In the genomic region with DNA sequence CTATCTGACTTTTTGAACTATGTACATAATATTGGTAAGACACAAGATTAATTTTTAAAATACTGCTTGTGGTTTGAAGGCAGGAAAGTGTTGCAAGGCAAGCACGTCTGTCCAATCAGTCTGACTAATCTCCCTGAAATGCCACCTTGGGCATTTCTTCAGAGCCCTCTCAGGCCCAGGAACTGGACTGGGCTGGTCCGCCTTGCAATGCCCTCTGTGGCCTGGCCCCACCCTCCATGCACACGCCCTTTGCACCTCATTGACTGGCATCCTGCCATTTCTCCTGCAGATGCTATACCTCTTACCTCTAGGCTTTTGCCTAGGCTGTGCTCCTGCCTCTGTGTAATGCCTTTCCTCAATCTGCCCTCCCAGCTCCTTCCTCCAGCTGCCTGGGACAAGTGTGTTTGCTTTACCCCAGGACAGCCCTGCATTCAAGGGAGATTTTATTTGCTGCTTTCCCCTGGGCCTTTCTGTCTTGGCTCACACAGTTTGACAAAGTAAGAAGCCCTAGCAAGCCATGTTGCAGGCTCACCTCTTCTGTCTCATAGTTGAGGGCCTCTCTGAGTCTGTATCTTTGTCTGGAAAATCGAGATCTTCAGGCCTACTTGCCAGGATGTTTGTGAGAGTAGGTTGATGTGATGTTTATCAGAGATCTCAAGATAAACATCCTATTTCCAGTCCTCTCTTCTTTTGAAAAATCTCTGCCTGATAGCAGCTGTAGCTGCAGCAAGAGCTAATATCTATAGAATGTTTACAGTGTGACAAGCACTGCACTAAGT, we compare ENCODE assay signal across 8 cellular contexts.
DNase-seq lines count a peak whose midpoint lies in the region; ATAC-seq and TF ChIP-seq lines count a peak whose summit lies in the region.

No MANE protein-coding gene starts in this region.

- peaks cover 0 to 5% (median 3%) of the 10 kb centered on the region in 3 donors for H3K36me3 Mint-ChIP-seq in CD8-positive, alpha-beta memory T cell
- no peaks in the 10 kb centered on the region for H3K36me3 Mint-ChIP-seq in activated T-cell treated with anti-CD3 and anti-CD28 coated beads, Interleukin-2, amount 50 U/mL, for 72 hours (ENCODE audit: insufficient read depth in 2 of 2)

- CTCF ChIA-PET in CD8-positive, alpha-beta memory T cell (lab: Charles Lee), result interaction anchor here (1.0 to 1.6 kb wide), 2 partner anchors 12 to 150 kb away, joined by 3 to 4 read pairs; partner anchors contain the start of gene JUN

- DNase-seq in HS-5 (ENCODE audit: low read depth) (peak; percentile 86), RPMI7951 (ENCODE audit: low read depth) (peak; percentile 85), fibroblast of the aortic adventitia (ENCODE audit: low read depth) (peak; percentile 88), NAMALWA (ENCODE audit: low spot score) (no peak)
- no peak for DNase-seq in CD8-positive, alpha-beta memory T cell
- DNase-seq in activated T-cell treated with anti-CD3 and anti-CD28 coated beads, Interleukin-2, amount 50 U/mL, for 72 hours, result no peak

- POLR2A ChIA-PET in CD8-positive, alpha-beta memory T cell (lab: Charles Lee), result no interaction called here

- H3K4me1 ChIP-seq in CD8-positive, alpha-beta memory T cell (ENCODE audit: insufficient read depth, low read length), result peaks cover 22% of the 10 kb centered on the region

- no peaks in the 10 kb centered on the region for H3K9me3 Mint-ChIP-seq in CD8-positive, alpha-beta memory T cell
- H3K9me3 Mint-ChIP-seq in activated T-cell treated with anti-CD3 and anti-CD28 coated beads, Interleukin-2, amount 50 U/mL, for 72 hours, result no peaks in the 10 kb centered on the region

- H3K27ac Mint-ChIP-seq in CD8-positive, alpha-beta memory T cell, result peak overlapping the region in 3 of 8 donors; percentile 54 to 64 (median 64)
- no peak overlapping the region for H3K27ac Mint-ChIP-seq in activated T-cell treated with anti-CD3 and anti-CD28 coated beads, Interleukin-2, amount 50 U/mL, for 72 hours

- H3K4me3 Mint-ChIP-seq in CD8-positive, alpha-beta memory T cell, result no peak overlapping the region
- no peak overlapping the region for H3K4me3 Mint-ChIP-seq in activated T-cell treated with anti-CD3 and anti-CD28 coated beads, Interleukin-2, amount 50 U/mL, for 72 hours

- no peak for TF ChIP-seq CTCF in fibroblast of the aortic adventitia (IDR thresholded peaks at IDR 0.05; ENCODE audit: insufficient read depth, low read length)

- peaks cover 0 to 4% of the 10 kb centered on the region in 2 donors for H3K27me3 Mint-ChIP-seq in CD8-positive, alpha-beta memory T cell
- no peaks in the 10 kb centered on the region for H3K27me3 Mint-ChIP-seq in activated T-cell treated with anti-CD3 and anti-CD28 coated beads, Interleukin-2, amount 50 U/mL, for 72 hours (ENCODE audit: low read depth)

- no peaks in the 10 kb centered on the region for H3K9me3 ChIP-seq in CD8-positive, alpha-beta memory T cell (ENCODE audit: low read length)

- peak overlapping the region in 11 of 21 experiments; percentile 4 to 86 (median 46) for H3K27ac ChIP-seq in skin epidermis
- H3K27ac ChIP-seq in CD8-positive, alpha-beta memory T cell (ENCODE audit: low read depth, low read length), result no peak overlapping the region

- no peak for ATAC-seq in GM19467 (IDR thresholded peaks at IDR 0.05; ENCODE audit: unreplicated experiment)
- ATAC-seq in activated T-cell treated with anti-CD3 and anti-CD28 coated beads, Interleukin-2, amount 50 U/mL, for 72 hours (replicated peaks in 1 of 2), result no peak

- H3K36me3 ChIP-seq in CD8-positive, alpha-beta memory T cell (ENCODE audit: insufficient read depth, low read length), result no peaks in the 10 kb centered on the region

- no peaks in the 10 kb centered on the region for H3K27me3 ChIP-seq in CD8-positive, alpha-beta memory T cell (ENCODE audit: insufficient read depth, low read length, poor library complexity, severe bottlenecking)

- no peak overlapping the region for H3K4me3 ChIP-seq in fibroblast of the aortic adventitia (ENCODE audit: low read depth, low read length)
- no peak overlapping the region for H3K4me3 ChIP-seq in skin epidermis
- no peak overlapping the region for H3K4me3 ChIP-seq in CD8-positive, alpha-beta memory T cell (ENCODE audit: low read length)

- H3K4me1 Mint-ChIP-seq in CD8-positive, alpha-beta memory T cell, result peaks cover 29 to 52% (median 33%) of the 10 kb centered on the region in 3 donors
- H3K4me1 Mint-ChIP-seq in activated T-cell treated with anti-CD3 and anti-CD28 coated beads, Interleukin-2, amount 50 U/mL, for 72 hours (ENCODE audit: low read depth), result peaks cover 47% of the 10 kb centered on the region

Comparison
In these comparisons a context has a peak if more than half of its experiments do, and no peak if none do; other contexts are left out.
1. DNase-seq: peak in HS-5 (single experiment), RPMI7951 (single experiment) and fibroblast of the aortic adventitia (single experiment); none in NAMALWA (single experiment), CD8-positive, alpha-beta memory T cell (0 of 5) and activated T-cell treated with anti-CD3 and anti-CD28 coated beads, Interleukin-2, amount 50 U/mL, for 72 hours (0 of 2).